Comparison of ENCODE assay signal across 1 cellular context in the genomic region with DNA sequence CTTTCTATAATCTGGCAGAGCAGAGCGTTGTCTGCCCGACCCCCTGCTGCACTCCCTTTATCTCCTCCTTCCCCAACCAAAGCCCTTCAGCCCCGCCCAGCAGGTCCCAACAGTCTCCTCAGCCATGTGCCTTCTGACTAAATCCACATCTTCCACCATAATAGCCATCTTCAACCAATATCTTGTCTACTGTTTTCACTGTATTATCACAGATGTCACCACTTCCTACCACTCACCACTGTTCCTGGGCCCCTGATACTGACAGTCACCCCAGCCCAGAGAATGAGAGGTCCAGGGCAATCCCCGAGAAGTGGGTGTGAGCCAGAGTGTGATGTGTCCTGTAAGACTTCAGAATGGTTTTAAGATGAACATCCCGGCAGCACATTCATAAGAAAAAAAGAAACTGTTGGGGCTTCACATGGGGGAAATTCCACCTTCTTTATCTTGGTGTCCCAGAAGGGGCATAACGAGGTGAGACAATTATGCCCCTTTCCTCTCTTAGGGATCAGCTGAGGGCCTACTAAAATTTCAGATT.
TF ChIP-seq lines count a peak whose summit lies in the region.

No MANE protein-coding gene starts in this region.

TF ChIP-seq in GM23338, 12 proteins besides CTCF, POLR2A, EP300 and RAD21 (continued from another document):
- TF ChIP-seq, protein P1, sequence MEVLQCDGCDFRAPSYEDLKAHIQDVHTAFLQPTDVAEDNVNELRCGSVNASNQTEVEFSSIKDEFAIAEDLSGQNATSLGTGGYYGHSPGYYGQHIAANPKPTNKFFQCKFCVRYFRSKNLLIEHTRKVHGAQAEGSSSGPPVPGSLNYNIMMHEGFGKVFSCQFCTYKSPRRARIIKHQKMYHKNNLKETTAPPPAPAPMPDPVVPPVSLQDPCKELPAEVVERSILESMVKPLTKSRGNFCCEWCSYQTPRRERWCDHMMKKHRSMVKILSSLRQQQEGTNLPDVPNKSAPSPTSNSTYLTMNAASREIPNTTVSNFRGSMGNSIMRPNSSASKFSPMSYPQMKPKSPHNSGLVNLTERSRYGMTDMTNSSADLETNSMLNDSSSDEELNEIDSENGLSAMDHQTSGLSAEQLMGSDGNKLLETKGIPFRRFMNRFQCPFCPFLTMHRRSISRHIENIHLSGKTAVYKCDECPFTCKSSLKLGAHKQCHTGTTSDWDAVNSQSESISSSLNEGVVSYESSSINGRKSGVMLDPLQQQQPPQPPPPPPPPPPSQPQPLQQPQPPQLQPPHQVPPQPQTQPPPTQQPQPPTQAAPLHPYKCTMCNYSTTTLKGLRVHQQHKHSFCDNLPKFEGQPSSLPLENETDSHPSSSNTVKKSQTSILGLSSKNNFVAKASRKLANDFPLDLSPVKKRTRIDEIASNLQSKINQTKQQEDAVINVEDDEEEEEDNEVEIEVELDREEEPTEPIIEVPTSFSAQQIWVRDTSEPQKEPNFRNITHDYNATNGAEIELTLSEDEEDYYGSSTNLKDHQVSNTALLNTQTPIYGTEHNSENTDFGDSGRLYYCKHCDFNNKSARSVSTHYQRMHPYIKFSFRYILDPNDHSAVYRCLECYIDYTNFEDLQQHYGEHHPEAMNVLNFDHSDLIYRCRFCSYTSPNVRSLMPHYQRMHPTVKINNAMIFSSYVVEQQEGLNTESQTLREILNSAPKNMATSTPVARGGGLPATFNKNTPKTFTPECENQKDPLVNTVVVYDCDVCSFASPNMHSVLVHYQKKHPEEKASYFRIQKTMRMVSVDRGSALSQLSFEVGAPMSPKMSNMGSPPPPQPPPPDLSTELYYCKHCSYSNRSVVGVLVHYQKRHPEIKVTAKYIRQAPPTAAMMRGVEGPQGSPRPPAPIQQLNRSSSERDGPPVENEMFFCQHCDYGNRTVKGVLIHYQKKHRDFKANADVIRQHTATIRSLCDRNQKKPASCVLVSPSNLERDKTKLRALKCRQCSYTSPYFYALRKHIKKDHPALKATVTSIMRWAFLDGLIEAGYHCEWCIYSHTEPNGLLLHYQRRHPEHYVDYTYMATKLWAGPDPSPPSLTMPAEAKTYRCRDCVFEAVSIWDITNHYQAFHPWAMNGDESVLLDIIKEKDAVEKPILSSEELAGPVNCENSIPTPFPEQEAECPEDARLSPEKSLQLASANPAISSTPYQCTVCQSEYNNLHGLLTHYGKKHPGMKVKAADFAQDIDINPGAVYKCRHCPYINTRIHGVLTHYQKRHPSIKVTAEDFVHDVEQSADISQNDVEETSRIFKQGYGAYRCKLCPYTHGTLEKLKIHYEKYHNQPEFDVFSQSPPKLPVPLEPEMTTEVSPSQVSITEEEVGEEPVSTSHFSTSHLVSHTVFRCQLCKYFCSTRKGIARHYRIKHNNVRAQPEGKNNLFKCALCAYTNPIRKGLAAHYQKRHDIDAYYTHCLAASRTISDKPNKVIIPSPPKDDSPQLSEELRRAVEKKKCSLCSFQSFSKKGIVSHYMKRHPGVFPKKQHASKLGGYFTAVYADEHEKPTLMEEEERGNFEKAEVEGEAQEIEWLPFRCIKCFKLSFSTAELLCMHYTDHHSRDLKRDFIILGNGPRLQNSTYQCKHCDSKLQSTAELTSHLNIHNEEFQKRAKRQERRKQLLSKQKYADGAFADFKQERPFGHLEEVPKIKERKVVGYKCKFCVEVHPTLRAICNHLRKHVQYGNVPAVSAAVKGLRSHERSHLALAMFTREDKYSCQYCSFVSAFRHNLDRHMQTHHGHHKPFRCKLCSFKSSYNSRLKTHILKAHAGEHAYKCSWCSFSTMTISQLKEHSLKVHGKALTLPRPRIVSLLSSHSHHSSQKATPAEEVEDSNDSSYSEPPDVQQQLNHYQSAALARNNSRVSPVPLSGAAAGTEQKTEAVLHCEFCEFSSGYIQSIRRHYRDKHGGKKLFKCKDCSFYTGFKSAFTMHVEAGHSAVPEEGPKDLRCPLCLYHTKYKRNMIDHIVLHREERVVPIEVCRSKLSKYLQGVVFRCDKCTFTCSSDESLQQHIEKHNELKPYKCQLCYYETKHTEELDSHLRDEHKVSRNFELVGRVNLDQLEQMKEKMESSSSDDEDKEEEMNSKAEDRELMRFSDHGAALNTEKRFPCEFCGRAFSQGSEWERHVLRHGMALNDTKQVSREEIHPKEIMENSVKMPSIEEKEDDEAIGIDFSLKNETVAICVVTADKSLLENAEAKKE (CRISPR knock-in tag; IDR thresholded peaks at IDR 0.05): no peak
- TF ChIP-seq NANOG (IDR thresholded peaks at IDR 0.05; ENCODE audit: borderline replicate concordance): no peak
- no peak for TF ChIP-seq EZH2 (IDR thresholded peaks at IDR 0.05; ENCODE audit: low read depth, unreplicated experiment)
